ENCODE assay signal across 1 cellular context in the genomic region with DNA sequence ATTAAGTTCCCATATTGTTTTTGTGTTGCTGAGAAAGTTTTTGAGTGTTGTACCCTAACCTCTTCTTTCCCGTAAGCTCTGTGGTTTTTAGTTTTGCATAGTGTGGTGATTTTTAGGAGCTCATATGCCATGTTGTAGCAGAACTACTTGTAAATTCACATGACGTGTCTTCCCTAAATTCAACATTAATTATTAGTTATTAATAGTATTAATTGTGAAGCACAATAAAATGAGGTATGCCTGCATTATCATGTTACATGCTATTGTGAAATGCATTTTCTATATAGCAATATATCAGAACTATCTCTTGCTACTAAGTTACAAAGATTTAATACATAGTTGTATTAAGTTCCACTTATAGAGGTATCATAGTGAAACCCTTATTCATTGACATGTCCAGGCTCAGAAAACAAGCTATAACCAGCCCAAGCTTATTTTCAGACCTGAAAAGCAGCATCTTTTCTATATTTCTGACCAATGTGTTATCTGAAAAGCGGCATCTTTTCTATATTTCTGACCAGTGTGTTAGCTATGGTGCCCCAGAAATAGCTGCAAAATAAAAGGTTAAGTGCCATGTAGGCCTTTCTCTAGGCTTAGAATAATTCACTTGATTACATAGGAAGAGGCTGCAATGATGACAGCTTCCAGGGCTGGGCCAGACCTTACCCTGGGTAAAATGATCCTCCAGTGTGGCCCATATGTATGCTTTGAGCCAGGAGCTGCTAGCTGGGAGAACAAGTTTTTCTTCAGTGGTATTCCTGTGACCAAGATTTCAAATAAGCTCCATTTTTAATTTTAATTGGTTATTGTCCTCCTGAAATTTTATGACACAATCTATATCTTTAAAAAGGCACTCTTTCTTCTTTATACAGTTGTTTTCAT.
TF ChIP-seq lines count a peak whose summit lies in the region.

No MANE protein-coding gene starts in this region.

TF ChIP-seq in GM23338, 12 proteins besides CTCF, POLR2A, EP300 and RAD21:
- TF ChIP-seq JUNB (IDR thresholded peaks at IDR 0.05; ENCODE audit: unreplicated experiment) (no peak), EZH2phosphoT487 (IDR thresholded peaks at IDR 0.05; ENCODE audit: unreplicated experiment) (no peak)
